In genomic region chr4:37628977-37629609, GRCh38 we compare ENCODE assay signal across 8 cellular contexts. TPM values are rescaled to one million over a fixed set of nuclear protein-coding genes. Genes with fewer than 3 reads are reported as not detected.
DNase-seq lines count a peak whose midpoint lies in the region; FAIRE-seq and TF ChIP-seq lines count a peak whose summit lies in the region.

No MANE protein-coding gene starts in this region.

- H3K4me1 Mint-ChIP-seq in Caco-2 (ENCODE audit: low read depth, unreplicated experiment), result peaks cover 14% of the 10 kb centered on the region

- H4K8ac ChIP-seq in mesenchymal stem cell (ENCODE audit: low read length), result no peak overlapping the region

- H3K9me3 ChIP-seq in BE2C, result no peaks in the 10 kb centered on the region
- H3K9me3 ChIP-seq in MG63, result no peaks in the 10 kb centered on the region
- H3K9me3 ChIP-seq in mesenchymal stem cell (ENCODE audit: control insufficient read depth, low read length), result no peaks in the 10 kb centered on the region
- H3K9me3 ChIP-seq in Caco-2, result no peaks in the 10 kb centered on the region

- peaks cover 9% of the 10 kb centered on the region for H3K79me1 ChIP-seq in mesenchymal stem cell (replicated peaks; ENCODE audit: low read length, poor library complexity, severe bottlenecking)

- 71% methylated on average over 4 of the region's 4 CpGs for WGBS in mesenchymal stem cell

- H3K27ac Mint-ChIP-seq in Caco-2 (ENCODE audit: unreplicated experiment), result no peak overlapping the region

- no peak overlapping the region for H2BK120ac ChIP-seq in mesenchymal stem cell (ENCODE audit: low read depth, low read length)

- H2BK15ac ChIP-seq in mesenchymal stem cell (ENCODE audit: low read depth, poor library complexity, severe bottlenecking), result no peak overlapping the region

- peaks cover 7% of the 10 kb centered on the region for H3K36me3 ChIP-seq in BE2C
- H3K36me3 ChIP-seq in MG63, result no peaks in the 10 kb centered on the region; the same call in 1 of the 2 replicates
- no peaks in the 10 kb centered on the region for H3K36me3 ChIP-seq in bronchial epithelial cell (ENCODE audit: control insufficient read depth, insufficient read depth, low read length)
- peaks cover 7 to 8% of the 10 kb centered on the region in 2 experiments for H3K36me3 ChIP-seq in mesenchymal stem cell (ENCODE audit: control insufficient read depth in 1 of 2, insufficient read depth in 2 of 2, low read depth in 1 of 2, low read length in 2 of 2)
- H3K36me3 ChIP-seq in Caco-2 (ENCODE audit: control insufficient read depth, insufficient read depth, low read length), result peaks cover 2% of the 10 kb centered on the region

- H3K4me2 ChIP-seq in mesenchymal stem cell (ENCODE audit: low read length, poor library complexity, severe bottlenecking), result no peak overlapping the region

- no peaks in the 10 kb centered on the region for H3K27me3 ChIP-seq in BE2C
- no peaks in the 10 kb centered on the region for H3K27me3 ChIP-seq in MG63
- no peaks in the 10 kb centered on the region for H3K27me3 ChIP-seq in bronchial epithelial cell (ENCODE audit: control insufficient read depth, insufficient read depth, low read length)
- no peaks in the 10 kb centered on the region for H3K27me3 ChIP-seq in mesenchymal stem cell (ENCODE audit: control insufficient read depth in 1 of 2, insufficient read depth in 1 of 2, low read length in 2 of 2)
- no peaks in the 10 kb centered on the region for H3K27me3 ChIP-seq in Caco-2 (replicated peaks; ENCODE audit: control insufficient read depth, insufficient read depth, low read length)

- DNase-seq in BE2C (peak; percentile 28), MG63 (peak; percentile 59), bronchial epithelial cell (ENCODE audit: low read depth) (peak; percentile 55), mesenchymal stem cell (peak; percentile 80), NCI-H510A treated with DMSO at 0.1 percent for 48 hours (lab: John Stamatoyannopoulos, UW) (no peak), Caco-2 (no peak), midbrain (lab: John Stamatoyannopoulos, UW) (no peak)
- no peak for DNase-seq in activated CD4-positive, alpha-beta T cell treated with anti-CD3 and anti-CD28 coated beads, Interleukin-2, amount 50 U/mL, for 4 hours

- no peaks in the 10 kb centered on the region for H3K27me3 Mint-ChIP-seq in Caco-2 (ENCODE audit: insufficient read depth, unreplicated experiment)

- H3K4me3 Mint-ChIP-seq in Caco-2 (ENCODE audit: unreplicated experiment), result no peak overlapping the region

- H2AFZ ChIP-seq in mesenchymal stem cell (ENCODE audit: low read depth, low read length), result no peak overlapping the region

- CTCF ChIA-PET in Caco-2 (lab: Charles Lee), result no interaction called here

- peak; percentile 66 for FAIRE-seq in bronchial epithelial cell (lab: Jason Lieb, UNC)

- H3K23ac ChIP-seq in mesenchymal stem cell (ENCODE audit: low read length in 2 of 2), result no peak overlapping the region

- no peaks in the 10 kb centered on the region for H3K9me3 Mint-ChIP-seq in Caco-2 (ENCODE audit: unreplicated experiment)

- no peak overlapping the region for H2BK12ac ChIP-seq in mesenchymal stem cell (ENCODE audit: low read length in 2 of 2)

- H3K4ac ChIP-seq in mesenchymal stem cell (ENCODE audit: low read depth in 1 of 2, low read length in 2 of 2), result no peak overlapping the region

- peaks cover 44% of the 10 kb centered on the region for H3K36me3 Mint-ChIP-seq in Caco-2 (ENCODE audit: insufficient read depth, unreplicated experiment)

- H4K91ac ChIP-seq in mesenchymal stem cell (ENCODE audit: low read length), result no peak overlapping the region

- POLR2A ChIA-PET in Caco-2 (lab: Charles Lee), result no interaction called here

- H3K4me1 ChIP-seq in BE2C (no peaks in the 10 kb centered on the region), mesenchymal stem cell (ENCODE audit: control insufficient read depth, insufficient read depth, low read depth, low read length) (peaks cover 3% of the 10 kb centered on the region), Caco-2 (no peaks in the 10 kb centered on the region; the same call in 1 of the 2 replicates)

- no peak overlapping the region for H2AK5ac ChIP-seq in mesenchymal stem cell (ENCODE audit: low read length, severe bottlenecking)

- intact Hi-C loops in Caco-2 (cut with micrococcal nuclease; ENCODE audit: unreplicated experiment), result no loop called here

- H2BK5ac ChIP-seq in mesenchymal stem cell (ENCODE audit: low read depth, low read length, poor library complexity, severe bottlenecking), result no peak overlapping the region

- H3K14ac ChIP-seq in mesenchymal stem cell (ENCODE audit: low read length in 2 of 2), result no peak overlapping the region

- H3K4me3 ChIP-seq in BE2C (ENCODE audit: low read depth, low read length) (no peak overlapping the region), MG63 (no peak overlapping the region), bronchial epithelial cell (ENCODE audit: low read depth, low read length) (no peak overlapping the region), mesenchymal stem cell (ENCODE audit: insufficient read depth in 1 of 2, low read depth in 1 of 2, low read length in 2 of 2) (no peak overlapping the region), Caco-2 (ENCODE audit: low read depth, low read length) (no peak overlapping the region)

- H3K18ac ChIP-seq in mesenchymal stem cell (ENCODE audit: low read depth in 1 of 2, low read length in 2 of 2), result no peak overlapping the region

- no peak for TF ChIP-seq CTCF in BE2C (IDR thresholded peaks at IDR 0.05; ENCODE audit: low read depth, low read length)
- TF ChIP-seq CTCF in bronchial epithelial cell (IDR thresholded peaks at IDR 0.05; ENCODE audit: insufficient read depth, low read length, severe bottlenecking), result no peak
- TF ChIP-seq CTCF in Caco-2 (IDR thresholded peaks at IDR 0.05; ENCODE audit: insufficient read depth in 1 of 2, low read depth in 1 of 2, low read length in 1 of 2, severe bottlenecking in 1 of 2, unreplicated experiment in 1 of 2), result no peak

- no TSS peak for BruUV-seq in Caco-2 (replicated peaks; lab: Mats Ljungman, UMichigan)

- H3K9ac ChIP-seq in mesenchymal stem cell (ENCODE audit: low read length), result no peak overlapping the region

- H3K27ac ChIP-seq in mesenchymal stem cell (ENCODE audit: low read length, poor library complexity, severe bottlenecking), result no peak overlapping the region

RNA-seq across cellular contexts. Expression of gene RELL1, which starts 57.1 kb away (rescaled TPM):
- polyA plus RNA-seq in BE2C (2012; ENCODE audit: insufficient read depth, insufficient read length, low read depth), result 1.9 TPM
- total RNA-seq in MG63 (2014; rRNA removed; shearing (Covaris generic); ENCODE audit: low replicate concordance), result 14.4 and 28.9 TPM in 2 replicates
- total RNA-seq in bronchial epithelial cell, result 122 and 178 TPM in 2 replicates
- 17.5 TPM for polyA plus RNA-seq in mesenchymal stem cell (2013, experiment 1 of 2)
- 17.2 TPM for polyA plus RNA-seq in mesenchymal stem cell (2013, experiment 2 of 2)
- total RNA-seq in Caco-2 (2022), result 45.3 and 48.5 TPM in 2 replicates

Comparison
In these comparisons a context has a peak if more than half of its experiments do, and no peak if none do; other contexts are left out.
1. DNase-seq: peak in BE2C (single experiment), MG63 (single experiment), bronchial epithelial cell (single experiment) and mesenchymal stem cell (single experiment); none in NCI-H510A treated with DMSO at 0.1 percent for 48 hours (single experiment), activated CD4-positive, alpha-beta T cell treated with anti-CD3 and anti-CD28 coated beads, Interleukin-2, amount 50 U/mL, for 4 hours (0 of 2), Caco-2 (0 of 2) and midbrain (single experiment).